8 cellular contexts compared by ENCODE assay signal in genomic region chr3:113223831-113224240, GRCh38. TPM values are rescaled to one million over a fixed set of nuclear protein-coding genes. Genes with fewer than 3 reads are reported as not detected.
DNase-seq lines count a peak whose midpoint lies in the region; ATAC-seq and TF ChIP-seq lines count a peak whose summit lies in the region.

No MANE protein-coding gene starts in this region.

- peak; percentile 68 for DNase-seq in activated CD8-positive, alpha-beta memory T cell treated with anti-CD3 and anti-CD28 coated beads, Interleukin-2, amount 50 U/mL, for 48 hours
- DNase-seq in activated CD8-positive, alpha-beta memory T cell treated with anti-CD3 and anti-CD28 coated beads for 24 hours, result no peak
- DNase-seq in activated naive CD8-positive, alpha-beta T cell treated with anti-CD3 and anti-CD28 coated beads, Interleukin-2, amount 50 U/mL, for 24 hours, result peak; percentile 38
- no peak for DNase-seq in stimulated activated effector memory CD8-positive, alpha-beta T cell treated with anti-CD3 and anti-CD28 coated beads, Interleukin-12 subunit alpha, Interleukin-12 subunit beta, amount 100 ng/mL, for 72 hours (ENCODE audit: low spot score in 2 of 2)
- DNase-seq in MG63, result no peak
- DNase-seq in mesenteric fat pad (ENCODE audit: low spot score), result no peak
- no peak for DNase-seq in prostate gland (ENCODE audit: low spot score)

- ATAC-seq in HG03025 (IDR thresholded peaks at IDR 0.05; ENCODE audit: low FRiP score, unreplicated experiment), result peak; percentile 89
- ATAC-seq in activated naive CD8-positive, alpha-beta T cell treated with anti-CD3 and anti-CD28 coated beads, Interleukin-2, amount 50 U/mL, for 24 hours, result peak; percentile 78
- ATAC-seq in stimulated activated effector memory CD8-positive, alpha-beta T cell treated with anti-CD3 and anti-CD28 coated beads, Interleukin-12 subunit alpha, Interleukin-12 subunit beta, amount 100 ng/mL, for 72 hours, result peak; percentile 58

- H3K27ac ChIP-seq in prostate gland, result no peak overlapping the region

- H3K4me1 Mint-ChIP-seq in activated naive CD8-positive, alpha-beta T cell treated with anti-CD3 and anti-CD28 coated beads, Interleukin-2, amount 50 U/mL, for 24 hours, result peaks cover 13% of the 10 kb centered on the region
- H3K4me1 Mint-ChIP-seq in stimulated activated effector memory CD8-positive, alpha-beta T cell treated with anti-CD3 and anti-CD28 coated beads, Interleukin-12 subunit alpha, Interleukin-12 subunit beta, amount 100 ng/mL, for 72 hours, result peaks cover 9% of the 10 kb centered on the region

- peaks cover 27% of the 10 kb centered on the region for H3K27me3 Mint-ChIP-seq in activated naive CD8-positive, alpha-beta T cell treated with anti-CD3 and anti-CD28 coated beads, Interleukin-2, amount 50 U/mL, for 24 hours

- peak overlapping the region; percentile 48 for H3K27ac Mint-ChIP-seq in activated naive CD8-positive, alpha-beta T cell treated with anti-CD3 and anti-CD28 coated beads, Interleukin-2, amount 50 U/mL, for 24 hours
- H3K27ac Mint-ChIP-seq in stimulated activated effector memory CD8-positive, alpha-beta T cell treated with anti-CD3 and anti-CD28 coated beads, Interleukin-12 subunit alpha, Interleukin-12 subunit beta, amount 100 ng/mL, for 72 hours, result no peak overlapping the region

- no peak overlapping the region for H3K4me3 Mint-ChIP-seq in activated naive CD8-positive, alpha-beta T cell treated with anti-CD3 and anti-CD28 coated beads, Interleukin-2, amount 50 U/mL, for 24 hours
- H3K4me3 Mint-ChIP-seq in stimulated activated effector memory CD8-positive, alpha-beta T cell treated with anti-CD3 and anti-CD28 coated beads, Interleukin-12 subunit alpha, Interleukin-12 subunit beta, amount 100 ng/mL, for 72 hours, result peak overlapping the region; percentile 11

- H3K27me3 ChIP-seq in MG63 (no peaks in the 10 kb centered on the region), prostate gland (replicated peaks; ENCODE audit: insufficient read depth) (no peaks in the 10 kb centered on the region)

- no peaks in the 10 kb centered on the region for H3K4me1 ChIP-seq in prostate gland (replicated peaks)

- no peaks in the 10 kb centered on the region for H3K36me3 Mint-ChIP-seq in activated naive CD8-positive, alpha-beta T cell treated with anti-CD3 and anti-CD28 coated beads, Interleukin-2, amount 50 U/mL, for 24 hours (ENCODE audit: low read depth)
- H3K36me3 Mint-ChIP-seq in stimulated activated effector memory CD8-positive, alpha-beta T cell treated with anti-CD3 and anti-CD28 coated beads, Interleukin-12 subunit alpha, Interleukin-12 subunit beta, amount 100 ng/mL, for 72 hours, result no peaks in the 10 kb centered on the region

- no peaks in the 10 kb centered on the region for H3K9me3 Mint-ChIP-seq in activated naive CD8-positive, alpha-beta T cell treated with anti-CD3 and anti-CD28 coated beads, Interleukin-2, amount 50 U/mL, for 24 hours
- H3K9me3 Mint-ChIP-seq in stimulated activated effector memory CD8-positive, alpha-beta T cell treated with anti-CD3 and anti-CD28 coated beads, Interleukin-12 subunit alpha, Interleukin-12 subunit beta, amount 100 ng/mL, for 72 hours, result no peaks in the 10 kb centered on the region

- WGBS in prostate gland, result 68% methylated on average over 15 of the region's 15 CpGs

- H3K9me3 ChIP-seq in MG63 (no peaks in the 10 kb centered on the region), prostate gland (no peaks in the 10 kb centered on the region)

- H3K4me3 ChIP-seq in MG63 (no peak overlapping the region), prostate gland (no peak overlapping the region)

- no peaks in the 10 kb centered on the region for H3K36me3 ChIP-seq in MG63
- H3K36me3 ChIP-seq in prostate gland, result no peaks in the 10 kb centered on the region

- TF ChIP-seq POLR2A in prostate gland (IDR thresholded peaks at IDR 0.05), result no peak

- intact Hi-C loops in prostate gland (cut with DNase I), result no loop called here

- no peak for TF ChIP-seq CTCF in prostate gland (IDR thresholded peaks at IDR 0.05)

RNA-seq across cellular contexts. Expression of gene BOC, which starts 12.5 kb away (rescaled TPM):
- 1.4 and 3.9 TPM in 2 replicates for total RNA-seq in MG63 (2014; rRNA removed; shearing (Covaris generic); ENCODE audit: low replicate concordance)
- total RNA-seq in mesenteric fat pad (37.3 TPM), prostate gland (10 to 100 TPM; 41.4 to 42.3 TPM)

Comparison
In these comparisons a context has a peak if more than half of its experiments do, and no peak if none do; other contexts are left out.
1. DNase-seq: peak in activated CD8-positive, alpha-beta memory T cell treated with anti-CD3 and anti-CD28 coated beads, Interleukin-2, amount 50 U/mL, for 48 hours (single experiment) and activated naive CD8-positive, alpha-beta T cell treated with anti-CD3 and anti-CD28 coated beads, Interleukin-2, amount 50 U/mL, for 24 hours (single experiment); none in activated CD8-positive, alpha-beta memory T cell treated with anti-CD3 and anti-CD28 coated beads for 24 hours (single experiment), stimulated activated effector memory CD8-positive, alpha-beta T cell treated with anti-CD3 and anti-CD28 coated beads, Interleukin-12 subunit alpha, Interleukin-12 subunit beta, amount 100 ng/mL, for 72 hours (0 of 2), MG63 (single experiment), mesenteric fat pad (single experiment) and prostate gland (single experiment).
2. Peak in every context shown above with its lines, with median percentiles within 50 percentile points of each other: ATAC-seq.